ENCODE assay signal across 1 cellular context in genomic region chr9:99576002-99576401, GRCh38.
TF ChIP-seq lines count a peak whose summit lies in the region.

No MANE protein-coding gene starts in this region.

TF ChIP-seq in K562, 482 proteins besides CTCF, POLR2A, EP300 and RAD21 (continued from another document):
- TF ChIP-seq, protein P1, sequence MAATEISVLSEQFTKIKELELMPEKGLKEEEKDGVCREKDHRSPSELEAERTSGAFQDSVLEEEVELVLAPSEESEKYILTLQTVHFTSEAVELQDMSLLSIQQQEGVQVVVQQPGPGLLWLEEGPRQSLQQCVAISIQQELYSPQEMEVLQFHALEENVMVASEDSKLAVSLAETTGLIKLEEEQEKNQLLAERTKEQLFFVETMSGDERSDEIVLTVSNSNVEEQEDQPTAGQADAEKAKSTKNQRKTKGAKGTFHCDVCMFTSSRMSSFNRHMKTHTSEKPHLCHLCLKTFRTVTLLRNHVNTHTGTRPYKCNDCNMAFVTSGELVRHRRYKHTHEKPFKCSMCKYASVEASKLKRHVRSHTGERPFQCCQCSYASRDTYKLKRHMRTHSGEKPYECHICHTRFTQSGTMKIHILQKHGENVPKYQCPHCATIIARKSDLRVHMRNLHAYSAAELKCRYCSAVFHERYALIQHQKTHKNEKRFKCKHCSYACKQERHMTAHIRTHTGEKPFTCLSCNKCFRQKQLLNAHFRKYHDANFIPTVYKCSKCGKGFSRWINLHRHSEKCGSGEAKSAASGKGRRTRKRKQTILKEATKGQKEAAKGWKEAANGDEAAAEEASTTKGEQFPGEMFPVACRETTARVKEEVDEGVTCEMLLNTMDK (IDR thresholded peaks at IDR 0.05; ENCODE audit: borderline replicate concordance, insufficient read depth, low read depth, low read length, poor library complexity, severe bottlenecking) = peak; percentile 33
- TF ChIP-seq SMC3 (conservative IDR thresholded peaks at IDR 0.05; ENCODE audit: insufficient read depth, low read depth, low read length) = 0 out of 2 replicates have a peak, but pooled peaks have one; percentile 17
- no peak for TF ChIP-seq ZNF24 (IDR thresholded peaks at IDR 0.05)
- TF ChIP-seq ZNF146 (CRISPR knock-in tag; IDR thresholded peaks at IDR 0.05; ENCODE audit: unreplicated experiment) = no peak
